In genomic region chr9:137590469-137591383, GRCh38 we compare ENCODE assay signal across 1 cellular context.
TF ChIP-seq lines count a peak whose summit lies in the region.

Gene ZMYND19, minus strand, starts transcription at chr9:137590512. Its CDS starts 249 bp downstream, at chr9:137590263.

TF ChIP-seq in HepG2, 621 proteins besides CTCF, POLR2A, EP300 and RAD21 (continued from another document):
- TF ChIP-seq, protein P1, sequence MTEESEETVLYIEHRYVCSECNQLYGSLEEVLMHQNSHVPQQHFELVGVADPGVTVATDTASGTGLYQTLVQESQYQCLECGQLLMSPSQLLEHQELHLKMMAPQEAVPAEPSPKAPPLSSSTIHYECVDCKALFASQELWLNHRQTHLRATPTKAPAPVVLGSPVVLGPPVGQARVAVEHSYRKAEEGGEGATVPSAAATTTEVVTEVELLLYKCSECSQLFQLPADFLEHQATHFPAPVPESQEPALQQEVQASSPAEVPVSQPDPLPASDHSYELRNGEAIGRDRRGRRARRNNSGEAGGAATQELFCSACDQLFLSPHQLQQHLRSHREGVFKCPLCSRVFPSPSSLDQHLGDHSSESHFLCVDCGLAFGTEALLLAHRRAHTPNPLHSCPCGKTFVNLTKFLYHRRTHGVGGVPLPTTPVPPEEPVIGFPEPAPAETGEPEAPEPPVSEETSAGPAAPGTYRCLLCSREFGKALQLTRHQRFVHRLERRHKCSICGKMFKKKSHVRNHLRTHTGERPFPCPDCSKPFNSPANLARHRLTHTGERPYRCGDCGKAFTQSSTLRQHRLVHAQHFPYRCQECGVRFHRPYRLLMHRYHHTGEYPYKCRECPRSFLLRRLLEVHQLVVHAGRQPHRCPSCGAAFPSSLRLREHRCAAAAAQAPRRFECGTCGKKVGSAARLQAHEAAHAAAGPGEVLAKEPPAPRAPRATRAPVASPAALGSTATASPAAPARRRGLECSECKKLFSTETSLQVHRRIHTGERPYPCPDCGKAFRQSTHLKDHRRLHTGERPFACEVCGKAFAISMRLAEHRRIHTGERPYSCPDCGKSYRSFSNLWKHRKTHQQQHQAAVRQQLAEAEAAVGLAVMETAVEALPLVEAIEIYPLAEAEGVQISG (CRISPR knock-in tag; IDR thresholded peaks at IDR 0.05): peak; percentile 53; the same call in 1 of the 2 replicates
- TF ChIP-seq, protein P2, sequence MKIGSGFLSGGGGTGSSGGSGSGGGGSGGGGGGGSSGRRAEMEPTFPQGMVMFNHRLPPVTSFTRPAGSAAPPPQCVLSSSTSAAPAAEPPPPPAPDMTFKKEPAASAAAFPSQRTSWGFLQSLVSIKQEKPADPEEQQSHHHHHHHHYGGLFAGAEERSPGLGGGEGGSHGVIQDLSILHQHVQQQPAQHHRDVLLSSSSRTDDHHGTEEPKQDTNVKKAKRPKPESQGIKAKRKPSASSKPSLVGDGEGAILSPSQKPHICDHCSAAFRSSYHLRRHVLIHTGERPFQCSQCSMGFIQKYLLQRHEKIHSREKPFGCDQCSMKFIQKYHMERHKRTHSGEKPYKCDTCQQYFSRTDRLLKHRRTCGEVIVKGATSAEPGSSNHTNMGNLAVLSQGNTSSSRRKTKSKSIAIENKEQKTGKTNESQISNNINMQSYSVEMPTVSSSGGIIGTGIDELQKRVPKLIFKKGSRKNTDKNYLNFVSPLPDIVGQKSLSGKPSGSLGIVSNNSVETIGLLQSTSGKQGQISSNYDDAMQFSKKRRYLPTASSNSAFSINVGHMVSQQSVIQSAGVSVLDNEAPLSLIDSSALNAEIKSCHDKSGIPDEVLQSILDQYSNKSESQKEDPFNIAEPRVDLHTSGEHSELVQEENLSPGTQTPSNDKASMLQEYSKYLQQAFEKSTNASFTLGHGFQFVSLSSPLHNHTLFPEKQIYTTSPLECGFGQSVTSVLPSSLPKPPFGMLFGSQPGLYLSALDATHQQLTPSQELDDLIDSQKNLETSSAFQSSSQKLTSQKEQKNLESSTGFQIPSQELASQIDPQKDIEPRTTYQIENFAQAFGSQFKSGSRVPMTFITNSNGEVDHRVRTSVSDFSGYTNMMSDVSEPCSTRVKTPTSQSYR (CRISPR knock-in tag; IDR thresholded peaks at IDR 0.05; ENCODE audit: borderline replicate concordance): peak; percentile 70; the same call in 1 of the 2 replicates
- TF ChIP-seq, protein P3, sequence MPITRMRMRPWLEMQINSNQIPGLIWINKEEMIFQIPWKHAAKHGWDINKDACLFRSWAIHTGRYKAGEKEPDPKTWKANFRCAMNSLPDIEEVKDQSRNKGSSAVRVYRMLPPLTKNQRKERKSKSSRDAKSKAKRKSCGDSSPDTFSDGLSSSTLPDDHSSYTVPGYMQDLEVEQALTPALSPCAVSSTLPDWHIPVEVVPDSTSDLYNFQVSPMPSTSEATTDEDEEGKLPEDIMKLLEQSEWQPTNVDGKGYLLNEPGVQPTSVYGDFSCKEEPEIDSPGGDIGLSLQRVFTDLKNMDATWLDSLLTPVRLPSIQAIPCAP (CRISPR knock-in tag; IDR thresholded peaks at IDR 0.05; ENCODE audit: low read depth): no peak
- peak; percentile 96 for TF ChIP-seq SAP130 (CRISPR knock-in tag; IDR thresholded peaks at IDR 0.05; ENCODE audit: low read depth)
- peak; percentile 48; the same call in 1 of the 2 replicates for TF ChIP-seq ZFY (CRISPR knock-in tag; IDR thresholded peaks at IDR 0.05)
- peak; percentile 45; the same call in 1 of the 2 replicates for TF ChIP-seq GABPB1 (CRISPR knock-in tag; IDR thresholded peaks at IDR 0.05)
- TF ChIP-seq SOX6 (IDR thresholded peaks at IDR 0.05): no peak
- 0 out of 2 replicates have a peak, but pooled peaks have one; percentile 13 for TF ChIP-seq SOX6 (CRISPR knock-in tag; IDR thresholded peaks at IDR 0.05)
- TF ChIP-seq, protein P4, sequence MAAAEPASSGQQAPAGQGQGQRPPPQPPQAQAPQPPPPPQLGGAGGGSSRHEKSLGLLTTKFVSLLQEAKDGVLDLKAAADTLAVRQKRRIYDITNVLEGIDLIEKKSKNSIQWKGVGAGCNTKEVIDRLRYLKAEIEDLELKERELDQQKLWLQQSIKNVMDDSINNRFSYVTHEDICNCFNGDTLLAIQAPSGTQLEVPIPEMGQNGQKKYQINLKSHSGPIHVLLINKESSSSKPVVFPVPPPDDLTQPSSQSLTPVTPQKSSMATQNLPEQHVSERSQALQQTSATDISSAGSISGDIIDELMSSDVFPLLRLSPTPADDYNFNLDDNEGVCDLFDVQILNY (CRISPR knock-in tag; conservative IDR thresholded peaks at IDR 0.05): peak; percentile 88
- TF ChIP-seq POLR2AphosphoS5 (IDR thresholded peaks at IDR 0.05; ENCODE audit: low read depth, low read length): peak; percentile 43; the same call in 1 of the 2 replicates
- TF ChIP-seq ZMAT5 (CRISPR knock-in tag; IDR thresholded peaks at IDR 0.05; ENCODE audit: borderline replicate concordance, low read depth): no peak
- 0 out of 2 replicates have a peak, but pooled peaks have one; percentile 34 for TF ChIP-seq TMF1 (CRISPR knock-in tag; IDR thresholded peaks at IDR 0.05; ENCODE audit: low read depth)
- peak; percentile 70 for TF ChIP-seq MXD1 (CRISPR knock-in tag; IDR thresholded peaks at IDR 0.05)
- peak; percentile 69 for TF ChIP-seq SIN3B (IDR thresholded peaks at IDR 0.05; ENCODE audit: low read length)
- TF ChIP-seq SP1 (IDR thresholded peaks at IDR 0.05): no peak
- peak; percentile 72 for TF ChIP-seq SP1 (CRISPR knock-in tag; IDR thresholded peaks at IDR 0.05)
- TF ChIP-seq ZNF329 (CRISPR knock-in tag; IDR thresholded peaks at IDR 0.05; ENCODE audit: low read depth): 0 out of 2 replicates have a peak, but pooled peaks have one; percentile 30
- peak; percentile 30; the same call in 1 of the 2 replicates for TF ChIP-seq TBX2 (CRISPR knock-in tag; IDR thresholded peaks at IDR 0.05; ENCODE audit: borderline replicate concordance)
- peak; percentile 53; the same call in 1 of the 2 replicates for TF ChIP-seq EEA1 (CRISPR knock-in tag; IDR thresholded peaks at IDR 0.05; ENCODE audit: borderline replicate concordance)
- TF ChIP-seq KDM5B (CRISPR knock-in tag; IDR thresholded peaks at IDR 0.05; ENCODE audit: borderline replicate concordance): peak; percentile 69; the same call in 1 of the 2 replicates
- 0 out of 2 replicates have a peak, but pooled peaks have one; percentile 33 for TF ChIP-seq POLR2G (IDR thresholded peaks at IDR 0.05; ENCODE audit: low read depth, low read length)
- TF ChIP-seq, protein P5, sequence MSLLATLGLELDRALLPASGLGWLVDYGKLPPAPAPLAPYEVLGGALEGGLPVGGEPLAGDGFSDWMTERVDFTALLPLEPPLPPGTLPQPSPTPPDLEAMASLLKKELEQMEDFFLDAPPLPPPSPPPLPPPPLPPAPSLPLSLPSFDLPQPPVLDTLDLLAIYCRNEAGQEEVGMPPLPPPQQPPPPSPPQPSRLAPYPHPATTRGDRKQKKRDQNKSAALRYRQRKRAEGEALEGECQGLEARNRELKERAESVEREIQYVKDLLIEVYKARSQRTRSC (CRISPR knock-in tag; IDR thresholded peaks at IDR 0.05; ENCODE audit: low read depth): no peak
- TF ChIP-seq ZFX (CRISPR knock-in tag; IDR thresholded peaks at IDR 0.05; ENCODE audit: low read depth): peak; percentile 48
- TF ChIP-seq ZNF224 (CRISPR knock-in tag; IDR thresholded peaks at IDR 0.05): 0 out of 2 replicates have a peak, but pooled peaks have one; percentile 51
- TF ChIP-seq MAX (IDR thresholded peaks at IDR 0.05): peak; percentile 62
- no peak for TF ChIP-seq ZFP1 (CRISPR knock-in tag; IDR thresholded peaks at IDR 0.05)
- peak; percentile 61; the same call in 1 of the 2 replicates for TF ChIP-seq KMT2A (CRISPR knock-in tag; IDR thresholded peaks at IDR 0.05)
- TF ChIP-seq SP4 (CRISPR knock-in tag; IDR thresholded peaks at IDR 0.05): peak; percentile 90
- peak; percentile 80 for TF ChIP-seq ZNF547 (CRISPR knock-in tag; IDR thresholded peaks at IDR 0.05)
- peak; percentile 76 for TF ChIP-seq ZNF687 (CRISPR knock-in tag; IDR thresholded peaks at IDR 0.05)
- no peak for TF ChIP-seq SNAPC2 (CRISPR knock-in tag; IDR thresholded peaks at IDR 0.05)
- no peak for TF ChIP-seq ZNF629 (CRISPR knock-in tag; conservative IDR thresholded peaks at IDR 0.05)
- TF ChIP-seq, protein P6, sequence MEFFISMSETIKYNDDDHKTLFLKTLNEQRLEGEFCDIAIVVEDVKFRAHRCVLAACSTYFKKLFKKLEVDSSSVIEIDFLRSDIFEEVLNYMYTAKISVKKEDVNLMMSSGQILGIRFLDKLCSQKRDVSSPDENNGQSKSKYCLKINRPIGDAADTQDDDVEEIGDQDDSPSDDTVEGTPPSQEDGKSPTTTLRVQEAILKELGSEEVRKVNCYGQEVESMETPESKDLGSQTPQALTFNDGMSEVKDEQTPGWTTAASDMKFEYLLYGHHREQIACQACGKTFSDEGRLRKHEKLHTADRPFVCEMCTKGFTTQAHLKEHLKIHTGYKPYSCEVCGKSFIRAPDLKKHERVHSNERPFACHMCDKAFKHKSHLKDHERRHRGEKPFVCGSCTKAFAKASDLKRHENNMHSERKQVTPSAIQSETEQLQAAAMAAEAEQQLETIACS (CRISPR knock-in tag; IDR thresholded peaks at IDR 0.05): peak; percentile 60
- peak; percentile 45; the same call in 1 of the 2 replicates for TF ChIP-seq ZNF235 (CRISPR knock-in tag; IDR thresholded peaks at IDR 0.05; ENCODE audit: borderline replicate concordance)
- peak; percentile 83 for TF ChIP-seq HDAC1 (CRISPR knock-in tag; IDR thresholded peaks at IDR 0.05)
- peak; percentile 60 for TF ChIP-seq NFYB (CRISPR knock-in tag; IDR thresholded peaks at IDR 0.05)
